Comparison of ENCODE assay signal across 10 cellular contexts in genomic region chr6:35107761-35108160, GRCh38. TPM values are rescaled to one million over a fixed set of nuclear protein-coding genes. Genes with fewer than 3 reads are reported as not detected.
DNase-seq lines count a peak whose midpoint lies in the region; ATAC-seq and TF ChIP-seq lines count a peak whose summit lies in the region.
"Not testable (repeated sequence)": the region's sequence is repeated elsewhere in the genome, so short reads cannot be mapped to it uniquely, and the experiment has no call there.
"Had no signal": no experiment of that assay in that cellular context is flagged by ENCODE, and none has a peak within 500 bp of the region (broad histone marks: within the 10 kb centered on the region; RNA-seq: fewer than 3 reads in every experiment).

No MANE protein-coding gene starts in this region.

- H3K4me3 Mint-ChIP-seq in T-helper 1 cell treated with Interleukin-12 subunit alpha and Interleukin-12 subunit beta and Interleukin-4 antibody, amounts not matched to agents 30 μg/mL and 1 μg/mL, for 36 hours; stimulated activated naive B cell treated with anti-CD40 and anti-IgM and Interleukin-4, amounts not matched to agents 10 μg/mL and 1 μg/mL and 100 μg/mL, for 72 hours: not testable (repeated sequence)
- peak overlapping the region; percentile 23 for H3K4me3 Mint-ChIP-seq in activated T-helper 17 cell treated with anti-CD3 and anti-CD28 coated beads, Interleukin-2, amount 50 U/mL, for 72 hours

- not testable (repeated sequence) for H3K9me3 ChIP-seq in HEK293 (ENCODE audit: control insufficient read depth, insufficient read depth, low read depth, low read length); mucosa of descending colon

- POLR2A ChIA-PET in HEK293 (lab: Yijun Ruan, JAX) = interaction anchor here (1.4 kb wide), 1 partner anchor 9 kb away, joined by 3 read pairs; no protein-coding TSS in a partner anchor

- H3K36me3 ChIP-seq in HEK293 (ENCODE audit: control insufficient read depth in 2 of 2, insufficient read depth in 1 of 2, low read length in 2 of 2); mucosa of descending colon (ENCODE audit: low read depth): not testable (repeated sequence)

- CTCF ChIA-PET in HEK293 (lab: Yijun Ruan, JAX) = interaction anchor here (1.4 to 1.9 kb wide), 2 partner anchors 10 to 120 kb away, joined by 3 to 8 read pairs; no protein-coding TSS in a partner anchor

- not testable (repeated sequence) for H3K9me3 Mint-ChIP-seq in T-helper 1 cell treated with Interleukin-12 subunit alpha and Interleukin-12 subunit beta and Interleukin-4 antibody, amounts not matched to agents 30 μg/mL and 1 μg/mL, for 36 hours; activated T-helper 17 cell treated with anti-CD3 and anti-CD28 coated beads, Interleukin-2, amount 50 U/mL, for 72 hours; stimulated activated naive B cell treated with anti-CD40 and anti-IgM and Interleukin-4, amounts not matched to agents 10 μg/mL and 1 μg/mL and 100 μg/mL, for 72 hours

- not testable (repeated sequence) for H3K36me3 Mint-ChIP-seq in T-helper 1 cell treated with Interleukin-12 subunit alpha and Interleukin-12 subunit beta and Interleukin-4 antibody, amounts not matched to agents 30 μg/mL and 1 μg/mL, for 36 hours (ENCODE audit: low read depth); activated T-helper 17 cell treated with anti-CD3 and anti-CD28 coated beads, Interleukin-2, amount 50 U/mL, for 72 hours (ENCODE audit: low read depth); stimulated activated naive B cell treated with anti-CD40 and anti-IgM and Interleukin-4, amounts not matched to agents 10 μg/mL and 1 μg/mL and 100 μg/mL, for 72 hours

- peak; percentile 27 for DNase-seq in NCI-H2029 (lab: John Stamatoyannopoulos, UW)
- DNase-seq in NCI-H748 treated with DMSO at 0.1 percent for 48 hours (lab: John Stamatoyannopoulos, UW) = peak; percentile 86
- peak in 2 of 3 donors; percentile 73 to 79 for DNase-seq in mucosa of descending colon
- DNase-seq in stimulated activated naive B cell treated with anti-CD40 and anti-IgM and Interleukin-4, amounts not matched to agents 10 μg/mL and 1 μg/mL and 100 μg/mL, for 72 hours = not testable (repeated sequence)

- peak overlapping the region; percentile 60 for H3K27ac Mint-ChIP-seq in T-helper 1 cell treated with Interleukin-12 subunit alpha and Interleukin-12 subunit beta and Interleukin-4 antibody, amounts not matched to agents 30 μg/mL and 1 μg/mL, for 36 hours
- not testable (repeated sequence) for H3K27ac Mint-ChIP-seq in activated T-helper 17 cell treated with anti-CD3 and anti-CD28 coated beads, Interleukin-2, amount 50 U/mL, for 72 hours
- H3K27ac Mint-ChIP-seq in stimulated activated naive B cell treated with anti-CD40 and anti-IgM and Interleukin-4, amounts not matched to agents 10 μg/mL and 1 μg/mL and 100 μg/mL, for 72 hours = peak overlapping the region; percentile 5

- ATAC-seq in activated T-helper 17 cell treated with anti-CD3 and anti-CD28 coated beads, Interleukin-2, amount 50 U/mL, for 72 hours (replicated peaks); stimulated activated naive B cell treated with anti-CD40 and anti-IgM and Interleukin-4, amounts not matched to agents 10 μg/mL and 1 μg/mL and 100 μg/mL, for 72 hours (replicated peaks): not testable (repeated sequence)
- peak; percentile 96 for ATAC-seq in mucosa of descending colon

- H3K27me3 Mint-ChIP-seq in T-helper 1 cell treated with Interleukin-12 subunit alpha and Interleukin-12 subunit beta and Interleukin-4 antibody, amounts not matched to agents 30 μg/mL and 1 μg/mL, for 36 hours (ENCODE audit: low read depth) = peaks cover 12% of the 10 kb centered on the region
- peaks cover 15% of the 10 kb centered on the region for H3K27me3 Mint-ChIP-seq in activated T-helper 17 cell treated with anti-CD3 and anti-CD28 coated beads, Interleukin-2, amount 50 U/mL, for 72 hours
- peaks cover 11 to 17% of the 10 kb centered on the region in 2 donors for H3K27me3 Mint-ChIP-seq in stimulated activated naive B cell treated with anti-CD40 and anti-IgM and Interleukin-4, amounts not matched to agents 10 μg/mL and 1 μg/mL and 100 μg/mL, for 72 hours

- H3K4me3 ChIP-seq in HEK293 (ENCODE audit: low read depth, low read length); mucosa of descending colon: not testable (repeated sequence)

- not testable (repeated sequence) for TF ChIP-seq CTCF in HEK293 (tag by site-specific recombination; IDR thresholded peaks at IDR 0.05); mucosa of descending colon (IDR thresholded peaks at IDR 0.05)

- intact Hi-C loops in mucosa of descending colon (cut with DNase I, micrococcal nuclease) = not testable (repeated sequence)

- not testable (repeated sequence) for H3K4me1 ChIP-seq in HEK293 (ENCODE audit: control insufficient read depth, insufficient read depth, low read length); mucosa of descending colon (ENCODE audit: low read depth)

- not testable (repeated sequence) for H3K27ac ChIP-seq in HEK293 (ENCODE audit: extremely low read depth, low read depth, low read length)

- H3K4me1 Mint-ChIP-seq in T-helper 1 cell treated with Interleukin-12 subunit alpha and Interleukin-12 subunit beta and Interleukin-4 antibody, amounts not matched to agents 30 μg/mL and 1 μg/mL, for 36 hours (ENCODE audit: low read depth); activated T-helper 17 cell treated with anti-CD3 and anti-CD28 coated beads, Interleukin-2, amount 50 U/mL, for 72 hours; stimulated activated naive B cell treated with anti-CD40 and anti-IgM and Interleukin-4, amounts not matched to agents 10 μg/mL and 1 μg/mL and 100 μg/mL, for 72 hours: not testable (repeated sequence)

TF ChIP-seq in HEK293, 187 proteins besides CTCF, POLR2A, EP300 and RAD21:
- 0 out of 2 replicates have a peak, but pooled peaks have one; percentile 32 for TF ChIP-seq KLF1 (tag by site-specific recombination; IDR thresholded peaks at IDR 0.05)
- TF ChIP-seq KLF7 (tag by site-specific recombination; IDR thresholded peaks at IDR 0.05; ENCODE audit: borderline replicate concordance) = peak; percentile 46; the same call in 1 of the 2 replicates

RNA-seq across cellular contexts. Expression of gene TCP11, which starts 33.4 kb away (rescaled TPM):
- not detected for total RNA-seq in activated T-helper 17 cell treated with anti-CD3 and anti-CD28 coated beads, Interleukin-2, amount 50 U/mL, for 72 hours
- not detected for total RNA-seq in mucosa of descending colon
- total RNA-seq: CD8-positive, alpha-beta memory T cell; HT-29; Peyer's patch had no signal
